In the genomic region with DNA sequence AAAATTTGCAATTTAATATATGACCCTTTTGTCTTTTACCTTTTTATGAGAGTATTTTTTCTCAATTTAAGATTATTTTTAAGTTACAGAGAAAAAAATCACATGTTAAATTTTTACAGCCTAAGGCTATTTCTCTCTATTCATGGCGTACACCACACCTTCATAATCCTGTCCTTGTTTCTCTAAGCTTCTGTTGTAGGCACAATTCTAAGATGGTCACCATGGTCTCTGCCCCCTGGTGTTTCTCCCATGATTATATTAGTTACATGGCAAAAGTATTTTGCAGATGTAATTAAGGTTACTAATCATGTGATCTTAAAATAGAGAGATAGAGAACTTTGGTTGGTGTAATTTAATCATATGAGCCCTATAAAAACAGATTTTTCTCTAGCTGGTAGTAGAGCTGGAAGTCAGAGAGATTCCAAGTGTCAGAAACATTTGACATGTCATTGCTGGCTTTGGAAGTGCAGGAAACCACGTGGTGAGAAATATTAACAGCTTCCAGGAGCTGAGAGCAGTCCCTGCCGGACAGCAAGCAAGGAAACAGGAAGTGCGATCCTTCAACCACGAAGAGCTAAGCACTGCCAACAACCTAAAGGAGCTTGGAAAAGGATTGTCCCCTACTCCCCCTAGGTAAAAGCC, we compare ENCODE assay signal across 1 cellular context.
TF ChIP-seq lines count a peak whose summit lies in the region.

No MANE protein-coding gene starts in this region.

TF ChIP-seq in endothelial cell of umbilical vein, 7 proteins besides CTCF, POLR2A, EP300 and RAD21:
- no peak for TF ChIP-seq JUN (IDR thresholded peaks at IDR 0.05; ENCODE audit: borderline replicate concordance, insufficient read depth, insufficient read length, low read depth)
- TF ChIP-seq, protein P1, sequence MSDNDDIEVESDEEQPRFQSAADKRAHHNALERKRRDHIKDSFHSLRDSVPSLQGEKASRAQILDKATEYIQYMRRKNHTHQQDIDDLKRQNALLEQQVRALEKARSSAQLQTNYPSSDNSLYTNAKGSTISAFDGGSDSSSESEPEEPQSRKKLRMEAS (IDR thresholded peaks at IDR 0.05; ENCODE audit: insufficient read depth, insufficient read length), result peak; percentile 26
TF ChIP-seq in endothelial cell of umbilical vein: peak in this region for 1.
